ENCODE assay signal across 17 cellular contexts in the genomic region with DNA sequence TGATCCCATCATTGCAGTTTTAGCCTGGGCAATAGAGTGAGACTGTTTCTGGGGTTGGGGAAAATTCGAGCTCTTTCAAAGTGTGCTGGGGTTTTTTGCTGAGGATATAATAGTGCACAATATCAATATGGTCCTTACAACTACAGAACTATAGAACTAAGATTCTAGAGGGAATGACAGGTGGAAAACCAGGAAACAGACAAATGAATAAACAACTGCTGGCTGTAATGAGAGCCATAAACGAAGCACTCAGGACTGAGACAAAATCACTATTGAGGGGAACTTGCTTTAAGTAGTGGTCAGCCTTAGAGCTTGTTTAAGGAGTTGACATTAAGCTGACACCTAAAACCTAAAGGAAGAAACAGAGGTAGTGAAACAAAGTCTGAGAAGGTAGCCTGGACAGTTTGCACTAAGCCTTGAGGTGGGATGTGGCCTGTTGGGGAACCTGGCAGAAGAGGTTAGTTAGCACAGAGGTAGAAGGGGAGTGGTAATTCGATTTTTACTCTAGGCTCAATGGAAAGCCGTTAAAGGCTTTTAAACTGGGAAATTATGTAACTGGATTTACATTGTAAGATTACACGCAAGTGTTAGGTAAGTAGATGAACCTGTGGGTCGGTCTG. TPM values are rescaled to one million over a fixed set of nuclear protein-coding genes. Genes with fewer than 3 reads are reported as not detected.
DNase-seq lines count a peak whose midpoint lies in the region; ATAC-seq and TF ChIP-seq lines count a peak whose summit lies in the region.
"Had no signal": no experiment of that assay in that cellular context is flagged by ENCODE, and none has a peak within 500 bp of the region (broad histone marks: within the 10 kb centered on the region; RNA-seq: fewer than 3 reads in every experiment).

No MANE protein-coding gene starts in this region.

- peak; percentile 31 for DNase-seq in NCI-H82 (lab: John Stamatoyannopoulos, UW)
- no peak for DNase-seq in NCI-H82 treated with DMSO at 0.1 percent for 48 hours (lab: John Stamatoyannopoulos, UW; ENCODE audit: unreplicated experiment)
- peak; percentile 68 for DNase-seq in HT-29 (ENCODE audit: low spot score)
- DNase-seq in epithelial cell of esophagus (ENCODE audit: low read depth): peak; percentile 13
- no peak for DNase-seq in stimulated activated effector memory CD8-positive, alpha-beta T cell treated with anti-CD3 and anti-CD28 coated beads, Interleukin-12 subunit alpha, Interleukin-12 subunit beta, amount 100 ng/mL, for 72 hours (ENCODE audit: low spot score in 2 of 2)
- no peak for DNase-seq in GM23248
- no peak for DNase-seq in GM03348 (ENCODE audit: low spot score)
- no peak for DNase-seq in tibial artery
- DNase-seq: activated CD4-positive, alpha-beta T cell treated with anti-CD3 and anti-CD28 coated beads for 4 hours; activated CD8-positive, alpha-beta memory T cell treated with anti-CD3 and anti-CD28 coated beads, Interleukin-2, amount 50 U/mL, for 4 hours; activated naive CD4-positive, alpha-beta T cell; CD4-positive, alpha-beta memory T cell; NCI-H1092 treated with DMSO at 0.1 percent for 48 hours; NCI-H2081 treated with DMSO at 0.1 percent for 48 hours; retina; SK-N-SH had no signal

- no peak overlapping the region for H3K9ac ChIP-seq in GM23248
- H3K9ac ChIP-seq: SK-N-SH had no signal

- peaks cover 6% of the 10 kb centered on the region for H3K36me3 Mint-ChIP-seq in stimulated activated effector memory CD8-positive, alpha-beta T cell treated with anti-CD3 and anti-CD28 coated beads, Interleukin-12 subunit alpha, Interleukin-12 subunit beta, amount 100 ng/mL, for 72 hours

- H4K20me1 ChIP-seq in GM23248 (ENCODE audit: insufficient read depth): no peaks in the 10 kb centered on the region

- no peak for ATAC-seq in stimulated activated effector memory CD8-positive, alpha-beta T cell treated with anti-CD3 and anti-CD28 coated beads, Interleukin-12 subunit alpha, Interleukin-12 subunit beta, amount 100 ng/mL, for 72 hours

- H3K4me3 ChIP-seq in epithelial cell of esophagus (ENCODE audit: low read length) (no peak overlapping the region), GM23248 (no peak overlapping the region), tibial artery (no peak overlapping the region)

- intact Hi-C loops in tibial artery (cut with DNase I; ENCODE audit: low total_unique reads): no loop called here

- H3K4me1 ChIP-seq in GM23248 (ENCODE audit: insufficient read depth) (no peaks in the 10 kb centered on the region), tibial artery (peaks cover 0 to 58% (median 11%) of the 10 kb centered on the region in 4 donors)

- H3K79me2 ChIP-seq in GM23248 (ENCODE audit: insufficient read depth): peaks cover 64% of the 10 kb centered on the region

- H3K27me3 ChIP-seq in GM23248 (replicated peaks; ENCODE audit: insufficient read depth) (no peaks in the 10 kb centered on the region), tibial artery (no peaks in the 10 kb centered on the region)

- no peaks in the 10 kb centered on the region for H3K9me2 ChIP-seq in GM23248 (ENCODE audit: insufficient read depth)
- H3K9me2 ChIP-seq: SK-N-SH had no signal

- H3K27ac ChIP-seq in GM23248 (no peak overlapping the region), tibial artery (no peak overlapping the region)

- H3K27ac Mint-ChIP-seq in stimulated activated effector memory CD8-positive, alpha-beta T cell treated with anti-CD3 and anti-CD28 coated beads, Interleukin-12 subunit alpha, Interleukin-12 subunit beta, amount 100 ng/mL, for 72 hours: peak overlapping the region; percentile 11

- no peak for TF ChIP-seq CTCF in epithelial cell of esophagus (IDR thresholded peaks at IDR 0.05; ENCODE audit: insufficient read depth, low read depth, low read length, missing control alignments)
- no peak for TF ChIP-seq CTCF in tibial artery (IDR thresholded peaks at IDR 0.05)

- H3K36me3 ChIP-seq in GM23248 (ENCODE audit: low read depth): no peaks in the 10 kb centered on the region
- H3K36me3 ChIP-seq in tibial artery: no peaks in the 10 kb centered on the region
- H3K36me3 ChIP-seq: thoracic aorta had no signal

- no peak overlapping the region for H2AFZ ChIP-seq in GM23248

- H3K4me2 ChIP-seq in GM23248 (ENCODE audit: unreplicated experiment): no peak overlapping the region
- H3K4me2 ChIP-seq: SK-N-SH had no signal

- H3K4me1 Mint-ChIP-seq in stimulated activated effector memory CD8-positive, alpha-beta T cell treated with anti-CD3 and anti-CD28 coated beads, Interleukin-12 subunit alpha, Interleukin-12 subunit beta, amount 100 ng/mL, for 72 hours: peaks cover 19% of the 10 kb centered on the region

- no peaks in the 10 kb centered on the region; the same call in 1 of the 2 replicates for H3F3A ChIP-seq in GM23248 (ENCODE audit: insufficient read depth)

- 77 to 84% methylated on average over 6 of the region's 6 CpGs for WGBS in GM23248 (ENCODE audit: low coverage in 1 of 2, low lambda C conversion rate in 2 of 2, missing lambda C conversion rate in 2 of 2), 2 experiments

- H3K9me3 ChIP-seq in GM23248 (ENCODE audit: low read depth) (no peaks in the 10 kb centered on the region), tibial artery (no peaks in the 10 kb centered on the region)
- H3K9me3 ChIP-seq: SK-N-SH, thoracic aorta had no signal

- in situ Hi-C loops in GM23248 (cut with MboI): no loop called here

- no peaks in the 10 kb centered on the region for H3K9me3 Mint-ChIP-seq in stimulated activated effector memory CD8-positive, alpha-beta T cell treated with anti-CD3 and anti-CD28 coated beads, Interleukin-12 subunit alpha, Interleukin-12 subunit beta, amount 100 ng/mL, for 72 hours
- H3K9me3 Mint-ChIP-seq: CD4-positive, alpha-beta memory T cell had no signal

- H3K4me3 Mint-ChIP-seq in stimulated activated effector memory CD8-positive, alpha-beta T cell treated with anti-CD3 and anti-CD28 coated beads, Interleukin-12 subunit alpha, Interleukin-12 subunit beta, amount 100 ng/mL, for 72 hours: no peak overlapping the region
- H3K4me3 Mint-ChIP-seq: CD4-positive, alpha-beta memory T cell had no signal

RNA-seq across cellular contexts. Expression of a gene that starts 33.8 kb away (rescaled TPM):
- total RNA-seq in HT-29 (2014; rRNA removed; shearing (Covaris generic)): 14.6 and 15.1 TPM in 2 replicates
- total RNA-seq in GM23248 (2014; rRNA removed; shearing (Covaris generic)): 31.7 and 32.3 TPM in 2 replicates
- 29.7 and 31.2 TPM in 2 replicates for polyA plus RNA-seq in GM23248 (2016; fragmentation: Nextera tagmentation; extraction: Ambion mirVana)

Comparison
In these comparisons a context has a peak if more than half of its experiments do, and no peak if none do; other contexts are left out.
1. DNase-seq: peak in NCI-H82 (single experiment), HT-29 (single experiment) and epithelial cell of esophagus (single experiment); none in NCI-H82 treated with DMSO at 0.1 percent for 48 hours (single experiment), stimulated activated effector memory CD8-positive, alpha-beta T cell treated with anti-CD3 and anti-CD28 coated beads, Interleukin-12 subunit alpha, Interleukin-12 subunit beta, amount 100 ng/mL, for 72 hours (0 of 2), GM23248 (single experiment), GM03348 (single experiment) and tibial artery (0 of 2).